ENCODE assay signal across 1 cellular context in the genomic region with DNA sequence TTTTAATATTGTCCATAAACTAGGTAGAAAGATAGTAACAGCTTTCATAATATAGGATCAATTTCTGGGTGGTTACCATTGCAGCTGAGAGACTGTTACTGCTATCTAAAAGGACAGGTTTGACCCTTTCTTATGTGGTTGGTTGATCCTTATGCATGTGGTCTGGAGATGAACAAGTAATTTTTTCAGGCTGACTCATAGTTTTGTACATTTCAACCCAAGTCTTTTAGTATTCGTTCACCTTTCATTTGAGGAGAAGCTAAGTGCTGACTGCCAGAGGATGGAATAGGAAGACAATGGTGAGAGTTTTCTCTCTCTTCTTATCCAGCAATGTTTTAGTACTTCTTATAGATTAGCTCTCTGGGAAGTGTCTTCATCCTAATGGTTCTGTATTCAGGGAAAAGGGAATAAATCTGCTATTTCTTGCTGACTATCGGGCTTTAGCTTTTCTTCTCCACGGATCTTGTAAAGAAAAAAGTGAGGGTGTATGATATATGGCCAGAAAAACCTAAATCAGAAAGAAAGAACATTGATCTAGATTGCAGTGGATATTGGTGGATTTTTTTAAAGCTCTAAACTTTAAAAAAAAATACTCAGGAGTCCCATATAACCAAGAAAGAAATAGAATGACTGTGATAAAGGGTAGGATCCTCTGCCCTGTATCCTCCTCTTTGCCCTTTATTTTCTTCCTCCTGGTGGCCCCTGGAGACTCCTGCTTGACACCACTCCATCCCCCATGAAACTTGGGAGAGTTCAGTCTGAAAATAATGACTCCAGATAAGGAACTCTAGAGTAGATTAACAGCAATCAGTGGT.
TF ChIP-seq lines count a peak whose summit lies in the region.

No MANE protein-coding gene starts in this region.

TF ChIP-seq in K562, 482 proteins besides CTCF, POLR2A, EP300 and RAD21 (continued from another document and continues in another):
- no peak for TF ChIP-seq SRSF3 (IDR thresholded peaks at IDR 0.05; ENCODE audit: insufficient read depth, low read length)
- TF ChIP-seq FOXA1 (IDR thresholded peaks at IDR 0.05; ENCODE audit: borderline replicate concordance) = no peak
- TF ChIP-seq SMAD3 (CRISPR knock-in tag; conservative IDR thresholded peaks at IDR 0.05) = no peak; the same call in 1 of the 2 replicates
- peak; percentile 90; the same call in 1 of the 2 replicates for TF ChIP-seq CBFB (CRISPR knock-in tag; IDR thresholded peaks at IDR 0.05)
- TF ChIP-seq, protein P1, sequence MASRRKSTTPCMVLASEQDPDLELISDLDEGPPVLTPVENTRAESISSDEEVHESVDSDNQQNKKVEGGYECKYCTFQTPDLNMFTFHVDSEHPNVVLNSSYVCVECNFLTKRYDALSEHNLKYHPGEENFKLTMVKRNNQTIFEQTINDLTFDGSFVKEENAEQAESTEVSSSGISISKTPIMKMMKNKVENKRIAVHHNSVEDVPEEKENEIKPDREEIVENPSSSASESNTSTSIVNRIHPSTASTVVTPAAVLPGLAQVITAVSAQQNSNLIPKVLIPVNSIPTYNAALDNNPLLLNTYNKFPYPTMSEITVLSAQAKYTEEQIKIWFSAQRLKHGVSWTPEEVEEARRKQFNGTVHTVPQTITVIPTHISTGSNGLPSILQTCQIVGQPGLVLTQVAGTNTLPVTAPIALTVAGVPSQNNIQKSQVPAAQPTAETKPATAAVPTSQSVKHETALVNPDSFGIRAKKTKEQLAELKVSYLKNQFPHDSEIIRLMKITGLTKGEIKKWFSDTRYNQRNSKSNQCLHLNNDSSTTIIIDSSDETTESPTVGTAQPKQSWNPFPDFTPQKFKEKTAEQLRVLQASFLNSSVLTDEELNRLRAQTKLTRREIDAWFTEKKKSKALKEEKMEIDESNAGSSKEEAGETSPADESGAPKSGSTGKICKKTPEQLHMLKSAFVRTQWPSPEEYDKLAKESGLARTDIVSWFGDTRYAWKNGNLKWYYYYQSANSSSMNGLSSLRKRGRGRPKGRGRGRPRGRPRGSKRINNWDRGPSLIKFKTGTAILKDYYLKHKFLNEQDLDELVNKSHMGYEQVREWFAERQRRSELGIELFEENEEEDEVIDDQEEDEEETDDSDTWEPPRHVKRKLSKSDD (conservative IDR thresholded peaks at IDR 0.05; ENCODE audit: low read length) = no peak
- TF ChIP-seq MTA2 (IDR thresholded peaks at IDR 0.05; ENCODE audit: low read depth) = peak; percentile 90
- TF ChIP-seq COPS2 (conservative IDR thresholded peaks at IDR 0.05) = no peak
- 0 out of 4 replicates have a peak, but pooled peaks have one; percentile 15 to 25 for TF ChIP-seq NONO (IDR thresholded peaks at IDR 0.05; ENCODE audit: low read depth in 2 of 2, low read length in 1 of 2)
- no peak for TF ChIP-seq ZNF280A (IDR thresholded peaks at IDR 0.05; ENCODE audit: low read depth, partially characterized antibody)
- TF ChIP-seq, protein P2, sequence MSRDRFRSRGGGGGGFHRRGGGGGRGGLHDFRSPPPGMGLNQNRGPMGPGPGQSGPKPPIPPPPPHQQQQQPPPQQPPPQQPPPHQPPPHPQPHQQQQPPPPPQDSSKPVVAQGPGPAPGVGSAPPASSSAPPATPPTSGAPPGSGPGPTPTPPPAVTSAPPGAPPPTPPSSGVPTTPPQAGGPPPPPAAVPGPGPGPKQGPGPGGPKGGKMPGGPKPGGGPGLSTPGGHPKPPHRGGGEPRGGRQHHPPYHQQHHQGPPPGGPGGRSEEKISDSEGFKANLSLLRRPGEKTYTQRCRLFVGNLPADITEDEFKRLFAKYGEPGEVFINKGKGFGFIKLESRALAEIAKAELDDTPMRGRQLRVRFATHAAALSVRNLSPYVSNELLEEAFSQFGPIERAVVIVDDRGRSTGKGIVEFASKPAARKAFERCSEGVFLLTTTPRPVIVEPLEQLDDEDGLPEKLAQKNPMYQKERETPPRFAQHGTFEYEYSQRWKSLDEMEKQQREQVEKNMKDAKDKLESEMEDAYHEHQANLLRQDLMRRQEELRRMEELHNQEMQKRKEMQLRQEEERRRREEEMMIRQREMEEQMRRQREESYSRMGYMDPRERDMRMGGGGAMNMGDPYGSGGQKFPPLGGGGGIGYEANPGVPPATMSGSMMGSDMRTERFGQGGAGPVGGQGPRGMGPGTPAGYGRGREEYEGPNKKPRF (IDR thresholded peaks at IDR 0.05; ENCODE audit: low read depth, low read length) = no peak
- no peak for TF ChIP-seq MED1 (CRISPR knock-in tag; IDR thresholded peaks at IDR 0.05; ENCODE audit: borderline replicate concordance)
- no peak for TF ChIP-seq KAT7 (CRISPR knock-in tag; IDR thresholded peaks at IDR 0.05; ENCODE audit: borderline replicate concordance)
- TF ChIP-seq TEAD4 (IDR thresholded peaks at IDR 0.05; ENCODE audit: low read length) = peak; percentile 97
- TF ChIP-seq TEAD4 (CRISPR knock-in tag; IDR thresholded peaks at IDR 0.05; ENCODE audit: borderline replicate concordance) = no peak
- no peak for TF ChIP-seq ZNF79 (CRISPR knock-in tag; IDR thresholded peaks at IDR 0.05; ENCODE audit: low read depth)
- TF ChIP-seq HSF4 (CRISPR knock-in tag; IDR thresholded peaks at IDR 0.05; ENCODE audit: borderline replicate concordance) = 0 out of 2 replicates have a peak, but pooled peaks have one; percentile 79
- TF ChIP-seq, protein P3, sequence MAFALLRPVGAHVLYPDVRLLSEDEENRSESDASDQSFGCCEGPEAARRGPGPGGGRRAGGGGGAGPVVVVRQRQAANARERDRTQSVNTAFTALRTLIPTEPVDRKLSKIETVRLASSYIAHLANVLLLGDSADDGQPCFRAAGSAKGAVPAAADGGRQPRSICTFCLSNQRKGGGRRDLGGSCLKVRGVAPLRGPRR (CRISPR knock-in tag; IDR thresholded peaks at IDR 0.05) = no peak
- peak; percentile 61; the same call in 1 of the 2 replicates for TF ChIP-seq CUX1 (CRISPR knock-in tag; IDR thresholded peaks at IDR 0.05)
- TF ChIP-seq U2AF1 (optimal IDR thresholded peaks at IDR 0.05; ENCODE audit: low read depth, low read length) = peak; percentile 6
- TF ChIP-seq SIX5 (IDR thresholded peaks at IDR 0.05; ENCODE audit: borderline replicate concordance in 1 of 2, insufficient read depth in 1 of 2, low read depth in 1 of 2, low read length in 2 of 2) = 0 out of 4 replicates have a peak, but pooled peaks of 1 of the 2 experiments have one; percentile 4
- no peak for TF ChIP-seq ZFX (CRISPR knock-in tag; IDR thresholded peaks at IDR 0.05)
- no peak for TF ChIP-seq GTF3C2 (IDR thresholded peaks at IDR 0.05; ENCODE audit: borderline replicate concordance, extremely low read depth, insufficient read length)
- TF ChIP-seq, protein P4, sequence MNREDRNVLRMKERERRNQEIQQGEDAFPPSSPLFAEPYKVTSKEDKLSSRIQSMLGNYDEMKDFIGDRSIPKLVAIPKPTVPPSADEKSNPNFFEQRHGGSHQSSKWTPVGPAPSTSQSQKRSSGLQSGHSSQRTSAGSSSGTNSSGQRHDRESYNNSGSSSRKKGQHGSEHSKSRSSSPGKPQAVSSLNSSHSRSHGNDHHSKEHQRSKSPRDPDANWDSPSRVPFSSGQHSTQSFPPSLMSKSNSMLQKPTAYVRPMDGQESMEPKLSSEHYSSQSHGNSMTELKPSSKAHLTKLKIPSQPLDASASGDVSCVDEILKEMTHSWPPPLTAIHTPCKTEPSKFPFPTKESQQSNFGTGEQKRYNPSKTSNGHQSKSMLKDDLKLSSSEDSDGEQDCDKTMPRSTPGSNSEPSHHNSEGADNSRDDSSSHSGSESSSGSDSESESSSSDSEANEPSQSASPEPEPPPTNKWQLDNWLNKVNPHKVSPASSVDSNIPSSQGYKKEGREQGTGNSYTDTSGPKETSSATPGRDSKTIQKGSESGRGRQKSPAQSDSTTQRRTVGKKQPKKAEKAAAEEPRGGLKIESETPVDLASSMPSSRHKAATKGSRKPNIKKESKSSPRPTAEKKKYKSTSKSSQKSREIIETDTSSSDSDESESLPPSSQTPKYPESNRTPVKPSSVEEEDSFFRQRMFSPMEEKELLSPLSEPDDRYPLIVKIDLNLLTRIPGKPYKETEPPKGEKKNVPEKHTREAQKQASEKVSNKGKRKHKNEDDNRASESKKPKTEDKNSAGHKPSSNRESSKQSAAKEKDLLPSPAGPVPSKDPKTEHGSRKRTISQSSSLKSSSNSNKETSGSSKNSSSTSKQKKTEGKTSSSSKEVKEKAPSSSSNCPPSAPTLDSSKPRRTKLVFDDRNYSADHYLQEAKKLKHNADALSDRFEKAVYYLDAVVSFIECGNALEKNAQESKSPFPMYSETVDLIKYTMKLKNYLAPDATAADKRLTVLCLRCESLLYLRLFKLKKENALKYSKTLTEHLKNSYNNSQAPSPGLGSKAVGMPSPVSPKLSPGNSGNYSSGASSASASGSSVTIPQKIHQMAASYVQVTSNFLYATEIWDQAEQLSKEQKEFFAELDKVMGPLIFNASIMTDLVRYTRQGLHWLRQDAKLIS (CRISPR knock-in tag; IDR thresholded peaks at IDR 0.05) = peak; percentile 91
- TF ChIP-seq ZNF232 (CRISPR knock-in tag; IDR thresholded peaks at IDR 0.05) = no peak
- peak; percentile 37; the same call in 1 of the 2 replicates for TF ChIP-seq ARID2 (IDR thresholded peaks at IDR 0.05)
- no peak for TF ChIP-seq ZNF239 (CRISPR knock-in tag; IDR thresholded peaks at IDR 0.05)
- no peak for TF ChIP-seq PCBP1 (IDR thresholded peaks at IDR 0.05; ENCODE audit: low read depth, low read length, poor library complexity, severe bottlenecking)
- peak; percentile 91 for TF ChIP-seq ERF (CRISPR knock-in tag; IDR thresholded peaks at IDR 0.05)
- TF ChIP-seq POU5F1 (IDR thresholded peaks at IDR 0.05; ENCODE audit: borderline replicate concordance, low read depth, low read length, partially characterized antibody) = no peak
- no peak for TF ChIP-seq TARDBP (IDR thresholded peaks at IDR 0.05)
- no peak for TF ChIP-seq ZNF699 (CRISPR knock-in tag; IDR thresholded peaks at IDR 0.05; ENCODE audit: insufficient replicate concordance)
- TF ChIP-seq, protein P5, sequence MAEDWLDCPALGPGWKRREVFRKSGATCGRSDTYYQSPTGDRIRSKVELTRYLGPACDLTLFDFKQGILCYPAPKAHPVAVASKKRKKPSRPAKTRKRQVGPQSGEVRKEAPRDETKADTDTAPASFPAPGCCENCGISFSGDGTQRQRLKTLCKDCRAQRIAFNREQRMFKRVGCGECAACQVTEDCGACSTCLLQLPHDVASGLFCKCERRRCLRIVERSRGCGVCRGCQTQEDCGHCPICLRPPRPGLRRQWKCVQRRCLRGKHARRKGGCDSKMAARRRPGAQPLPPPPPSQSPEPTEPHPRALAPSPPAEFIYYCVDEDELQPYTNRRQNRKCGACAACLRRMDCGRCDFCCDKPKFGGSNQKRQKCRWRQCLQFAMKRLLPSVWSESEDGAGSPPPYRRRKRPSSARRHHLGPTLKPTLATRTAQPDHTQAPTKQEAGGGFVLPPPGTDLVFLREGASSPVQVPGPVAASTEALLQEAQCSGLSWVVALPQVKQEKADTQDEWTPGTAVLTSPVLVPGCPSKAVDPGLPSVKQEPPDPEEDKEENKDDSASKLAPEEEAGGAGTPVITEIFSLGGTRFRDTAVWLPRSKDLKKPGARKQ (CRISPR knock-in tag; IDR thresholded peaks at IDR 0.05) = no peak
